Comparison of ENCODE assay signal across 1 cellular context in the genomic region with DNA sequence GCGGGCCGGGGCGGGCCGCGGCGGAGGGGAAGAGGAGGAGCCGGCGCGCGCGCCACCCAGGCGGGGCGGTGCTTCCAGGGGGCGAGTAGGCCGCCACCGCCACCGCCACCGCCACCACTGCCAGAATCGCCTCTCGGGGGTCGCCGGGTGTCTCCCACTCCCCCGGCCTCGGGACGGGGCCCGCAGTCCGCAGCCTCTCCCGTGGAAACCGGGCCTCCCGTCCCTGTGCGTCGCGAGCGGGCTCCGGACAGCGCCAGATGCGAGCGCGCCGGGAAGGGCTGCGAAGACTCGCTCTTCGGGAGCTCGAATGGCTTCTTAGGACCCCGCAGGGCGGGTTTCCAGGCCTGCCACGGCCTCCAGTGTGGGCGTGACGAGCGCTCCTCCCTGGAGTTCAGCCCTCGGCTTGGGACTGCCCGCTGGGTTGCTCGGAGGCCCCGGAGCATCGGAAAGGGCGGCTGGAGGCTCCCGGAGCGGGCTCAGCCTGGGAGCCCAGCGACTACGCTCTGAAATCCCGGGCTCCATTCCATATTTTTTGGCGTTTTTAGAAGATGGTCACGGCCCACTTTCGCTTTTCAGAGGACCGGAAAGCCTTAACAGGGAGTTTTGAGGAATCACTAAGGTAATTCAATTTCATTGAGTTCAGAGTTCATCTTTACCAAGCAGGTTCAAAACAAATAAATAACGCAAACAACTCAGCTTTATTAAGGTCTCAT.
TF ChIP-seq lines count a peak whose summit lies in the region.

No MANE protein-coding gene starts in this region.

TF ChIP-seq in K562, 482 proteins besides CTCF, POLR2A, EP300 and RAD21 (continues in another document):
- TF ChIP-seq JUN (IDR thresholded peaks at IDR 0.05; ENCODE audit: borderline replicate concordance, low read depth, low read length) (no peak), JUN (CRISPR knock-in tag; IDR thresholded peaks at IDR 0.05; ENCODE audit: borderline replicate concordance) (0 out of 2 replicates have a peak, but pooled peaks have one; percentile 56), ZNF124 (CRISPR knock-in tag; IDR thresholded peaks at IDR 0.05) (no peak), ZZZ3 (IDR thresholded peaks at IDR 0.05) (no peak), PTRF (tag; IDR thresholded peaks at IDR 0.05) (no peak), ZNF780A (CRISPR knock-in tag; IDR thresholded peaks at IDR 0.05) (no peak), PURB (CRISPR knock-in tag; IDR thresholded peaks at IDR 0.05; ENCODE audit: low read depth) (no peak), GATA2 (CRISPR knock-in tag; IDR thresholded peaks at IDR 0.05) (no peak), RFX5 (IDR thresholded peaks at IDR 0.05; ENCODE audit: low read depth, low read length) (no peak), DIDO1 (tag; IDR thresholded peaks at IDR 0.05; ENCODE audit: low read depth) (no peak), THRAP3 (IDR thresholded peaks at IDR 0.05; ENCODE audit: borderline replicate concordance) (no peak), SIN3B (IDR thresholded peaks at IDR 0.05; ENCODE audit: low read depth) (no peak), MYNN (IDR thresholded peaks at IDR 0.05) (no peak), MYNN (CRISPR knock-in tag; IDR thresholded peaks at IDR 0.05) (no peak), EHMT2 (IDR thresholded peaks at IDR 0.05) (no peak), RBFOX2 (IDR thresholded peaks at IDR 0.05; ENCODE audit: low read depth, low read length) (peak; percentile 95), CHD2 (IDR thresholded peaks at IDR 0.05; ENCODE audit: low read depth, low read length) (no peak), POLR2B (IDR thresholded peaks at IDR 0.05; ENCODE audit: low read depth, partially characterized antibody) (peak; percentile 78), ZNF584 (CRISPR knock-in tag; IDR thresholded peaks at IDR 0.05; ENCODE audit: low read depth) (no peak), HMGN3 (IDR thresholded peaks at IDR 0.05; ENCODE audit: borderline replicate concordance, extremely low read depth, insufficient read length, low read depth, low read length) (peak; percentile 33), SREBF1 (IDR thresholded peaks at IDR 0.05; ENCODE audit: borderline replicate concordance, low read depth, low read length) (no peak), HIVEP1 (CRISPR knock-in tag; IDR thresholded peaks at IDR 0.05) (no peak), SAP30 (IDR thresholded peaks at IDR 0.05; ENCODE audit: borderline replicate concordance, insufficient read depth, low read depth, low read length, poor library complexity, severe bottlenecking) (no peak), EP400 (IDR thresholded peaks at IDR 0.05) (peak; percentile 64), RAD51 (IDR thresholded peaks at IDR 0.05; ENCODE audit: borderline replicate concordance, low read depth) (no peak), PTBP1 (IDR thresholded peaks at IDR 0.05; ENCODE audit: low read depth, low read length) (no peak), PHTF2 (CRISPR knock-in tag; IDR thresholded peaks at IDR 0.05) (no peak), ZNF583 (CRISPR knock-in tag; IDR thresholded peaks at IDR 0.05) (no peak), NR2C2 (CRISPR knock-in tag; IDR thresholded peaks at IDR 0.05) (peak; percentile 40; the same call in 1 of the 2 replicates), NR2C2 (tag; IDR thresholded peaks at IDR 0.05) (peak; percentile 91), CHD1 (IDR thresholded peaks at IDR 0.05; ENCODE audit: low read length) (no peak), ZNF212 (CRISPR knock-in tag; IDR thresholded peaks at IDR 0.05) (no peak), ZNF140 (CRISPR knock-in tag; IDR thresholded peaks at IDR 0.05) (no peak), NFE2L1 (tag; IDR thresholded peaks at IDR 0.05; ENCODE audit: borderline replicate concordance, low read depth) (no peak), ZNF445 (CRISPR knock-in tag; IDR thresholded peaks at IDR 0.05; ENCODE audit: low read depth) (no peak), MAFF (IDR thresholded peaks at IDR 0.05; ENCODE audit: low read length) (no peak), RBBP5 (IDR thresholded peaks at IDR 0.05; ENCODE audit: borderline replicate concordance, insufficient read depth, low read length, poor library complexity, severe bottlenecking) (peak; percentile 69), BRCA1 (IDR thresholded peaks at IDR 0.05) (no peak), BRCA1 (CRISPR knock-in tag; IDR thresholded peaks at IDR 0.05) (no peak), PCBP1 (IDR thresholded peaks at IDR 0.05; ENCODE audit: low read depth, low read length, poor library complexity, severe bottlenecking) (no peak), ZFP1 (CRISPR knock-in tag; IDR thresholded peaks at IDR 0.05) (no peak), ZBTB17 (CRISPR knock-in tag; IDR thresholded peaks at IDR 0.05) (no peak), NR2C1 (IDR thresholded peaks at IDR 0.05) (no peak; the same call in 1 of the 2 replicates), NR2C1 (tag; IDR thresholded peaks at IDR 0.05) (peak; percentile 74; the same call in 1 of the 2 replicates), ZNF785 (CRISPR knock-in tag; IDR thresholded peaks at IDR 0.05) (no peak)
- TF ChIP-seq, protein P1, sequence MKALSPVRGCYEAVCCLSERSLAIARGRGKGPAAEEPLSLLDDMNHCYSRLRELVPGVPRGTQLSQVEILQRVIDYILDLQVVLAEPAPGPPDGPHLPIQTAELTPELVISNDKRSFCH (CRISPR knock-in tag; IDR thresholded peaks at IDR 0.05) = no peak
- TF ChIP-seq, protein P1 (tag; IDR thresholded peaks at IDR 0.05) = 0 out of 2 replicates have a peak, but pooled peaks have one; percentile 36
- TF ChIP-seq, protein P2, sequence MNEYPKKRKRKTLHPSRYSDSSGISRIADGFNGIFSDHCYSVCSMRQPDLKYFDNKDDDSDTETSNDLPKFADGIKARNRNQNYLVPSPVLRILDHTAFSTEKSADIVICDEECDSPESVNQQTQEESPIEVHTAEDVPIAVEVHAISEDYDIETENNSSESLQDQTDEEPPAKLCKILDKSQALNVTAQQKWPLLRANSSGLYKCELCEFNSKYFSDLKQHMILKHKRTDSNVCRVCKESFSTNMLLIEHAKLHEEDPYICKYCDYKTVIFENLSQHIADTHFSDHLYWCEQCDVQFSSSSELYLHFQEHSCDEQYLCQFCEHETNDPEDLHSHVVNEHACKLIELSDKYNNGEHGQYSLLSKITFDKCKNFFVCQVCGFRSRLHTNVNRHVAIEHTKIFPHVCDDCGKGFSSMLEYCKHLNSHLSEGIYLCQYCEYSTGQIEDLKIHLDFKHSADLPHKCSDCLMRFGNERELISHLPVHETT (CRISPR knock-in tag; conservative IDR thresholded peaks at IDR 0.05 in 1 of 2, IDR thresholded peaks at IDR 0.05 in 1 of 2) = peak in 1 of 2 experiments; percentile 70; a peak in 2 of 4 replicates
- TF ChIP-seq, protein P3, sequence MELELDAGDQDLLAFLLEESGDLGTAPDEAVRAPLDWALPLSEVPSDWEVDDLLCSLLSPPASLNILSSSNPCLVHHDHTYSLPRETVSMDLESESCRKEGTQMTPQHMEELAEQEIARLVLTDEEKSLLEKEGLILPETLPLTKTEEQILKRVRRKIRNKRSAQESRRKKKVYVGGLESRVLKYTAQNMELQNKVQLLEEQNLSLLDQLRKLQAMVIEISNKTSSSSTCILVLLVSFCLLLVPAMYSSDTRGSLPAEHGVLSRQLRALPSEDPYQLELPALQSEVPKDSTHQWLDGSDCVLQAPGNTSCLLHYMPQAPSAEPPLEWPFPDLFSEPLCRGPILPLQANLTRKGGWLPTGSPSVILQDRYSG (tag; conservative IDR thresholded peaks at IDR 0.05; ENCODE audit: low read depth) = no peak
- TF ChIP-seq, protein P4, sequence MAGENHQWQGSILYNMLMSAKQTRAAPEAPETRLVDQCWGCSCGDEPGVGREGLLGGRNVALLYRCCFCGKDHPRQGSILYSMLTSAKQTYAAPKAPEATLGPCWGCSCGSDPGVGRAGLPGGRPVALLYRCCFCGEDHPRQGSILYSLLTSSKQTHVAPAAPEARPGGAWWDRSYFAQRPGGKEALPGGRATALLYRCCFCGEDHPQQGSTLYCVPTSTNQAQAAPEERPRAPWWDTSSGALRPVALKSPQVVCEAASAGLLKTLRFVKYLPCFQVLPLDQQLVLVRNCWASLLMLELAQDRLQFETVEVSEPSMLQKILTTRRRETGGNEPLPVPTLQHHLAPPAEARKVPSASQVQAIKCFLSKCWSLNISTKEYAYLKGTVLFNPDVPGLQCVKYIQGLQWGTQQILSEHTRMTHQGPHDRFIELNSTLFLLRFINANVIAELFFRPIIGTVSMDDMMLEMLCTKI (IDR thresholded peaks at IDR 0.05; ENCODE audit: partially characterized antibody) = no peak
- TF ChIP-seq, protein P5, sequence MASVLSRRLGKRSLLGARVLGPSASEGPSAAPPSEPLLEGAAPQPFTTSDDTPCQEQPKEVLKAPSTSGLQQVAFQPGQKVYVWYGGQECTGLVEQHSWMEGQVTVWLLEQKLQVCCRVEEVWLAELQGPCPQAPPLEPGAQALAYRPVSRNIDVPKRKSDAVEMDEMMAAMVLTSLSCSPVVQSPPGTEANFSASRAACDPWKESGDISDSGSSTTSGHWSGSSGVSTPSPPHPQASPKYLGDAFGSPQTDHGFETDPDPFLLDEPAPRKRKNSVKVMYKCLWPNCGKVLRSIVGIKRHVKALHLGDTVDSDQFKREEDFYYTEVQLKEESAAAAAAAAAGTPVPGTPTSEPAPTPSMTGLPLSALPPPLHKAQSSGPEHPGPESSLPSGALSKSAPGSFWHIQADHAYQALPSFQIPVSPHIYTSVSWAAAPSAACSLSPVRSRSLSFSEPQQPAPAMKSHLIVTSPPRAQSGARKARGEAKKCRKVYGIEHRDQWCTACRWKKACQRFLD (CRISPR knock-in tag; IDR thresholded peaks at IDR 0.05) = no peak
- TF ChIP-seq, protein P6, sequence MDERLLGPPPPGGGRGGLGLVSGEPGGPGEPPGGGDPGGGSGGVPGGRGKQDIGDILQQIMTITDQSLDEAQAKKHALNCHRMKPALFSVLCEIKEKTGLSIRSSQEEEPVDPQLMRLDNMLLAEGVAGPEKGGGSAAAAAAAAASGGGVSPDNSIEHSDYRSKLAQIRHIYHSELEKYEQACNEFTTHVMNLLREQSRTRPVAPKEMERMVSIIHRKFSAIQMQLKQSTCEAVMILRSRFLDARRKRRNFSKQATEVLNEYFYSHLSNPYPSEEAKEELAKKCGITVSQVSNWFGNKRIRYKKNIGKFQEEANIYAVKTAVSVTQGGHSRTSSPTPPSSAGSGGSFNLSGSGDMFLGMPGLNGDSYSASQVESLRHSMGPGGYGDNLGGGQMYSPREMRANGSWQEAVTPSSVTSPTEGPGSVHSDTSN (CRISPR knock-in tag; IDR thresholded peaks at IDR 0.05; ENCODE audit: low read depth) = no peak
- TF ChIP-seq, protein P6 (tag; conservative IDR thresholded peaks at IDR 0.05; ENCODE audit: low read depth) = no peak
- TF ChIP-seq, protein P7, sequence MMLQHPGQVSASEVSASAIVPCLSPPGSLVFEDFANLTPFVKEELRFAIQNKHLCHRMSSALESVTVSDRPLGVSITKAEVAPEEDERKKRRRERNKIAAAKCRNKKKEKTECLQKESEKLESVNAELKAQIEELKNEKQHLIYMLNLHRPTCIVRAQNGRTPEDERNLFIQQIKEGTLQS (IDR thresholded peaks at IDR 0.05) = no peak
- TF ChIP-seq, protein P7 (CRISPR knock-in tag; conservative IDR thresholded peaks at IDR 0.05) = no peak
- TF ChIP-seq, protein P8, sequence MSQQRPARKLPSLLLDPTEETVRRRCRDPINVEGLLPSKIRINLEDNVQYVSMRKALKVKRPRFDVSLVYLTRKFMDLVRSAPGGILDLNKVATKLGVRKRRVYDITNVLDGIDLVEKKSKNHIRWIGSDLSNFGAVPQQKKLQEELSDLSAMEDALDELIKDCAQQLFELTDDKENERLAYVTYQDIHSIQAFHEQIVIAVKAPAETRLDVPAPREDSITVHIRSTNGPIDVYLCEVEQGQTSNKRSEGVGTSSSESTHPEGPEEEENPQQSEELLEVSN (IDR thresholded peaks at IDR 0.05; ENCODE audit: borderline replicate concordance in 1 of 2, extremely low read depth in 1 of 2, insufficient read depth in 1 of 2, insufficient read length in 1 of 2, low read depth in 1 of 2, low read length in 1 of 2, poor library complexity in 1 of 2, severe bottlenecking in 1 of 2) = peak; percentile 32 to 67
- TF ChIP-seq, protein P9, sequence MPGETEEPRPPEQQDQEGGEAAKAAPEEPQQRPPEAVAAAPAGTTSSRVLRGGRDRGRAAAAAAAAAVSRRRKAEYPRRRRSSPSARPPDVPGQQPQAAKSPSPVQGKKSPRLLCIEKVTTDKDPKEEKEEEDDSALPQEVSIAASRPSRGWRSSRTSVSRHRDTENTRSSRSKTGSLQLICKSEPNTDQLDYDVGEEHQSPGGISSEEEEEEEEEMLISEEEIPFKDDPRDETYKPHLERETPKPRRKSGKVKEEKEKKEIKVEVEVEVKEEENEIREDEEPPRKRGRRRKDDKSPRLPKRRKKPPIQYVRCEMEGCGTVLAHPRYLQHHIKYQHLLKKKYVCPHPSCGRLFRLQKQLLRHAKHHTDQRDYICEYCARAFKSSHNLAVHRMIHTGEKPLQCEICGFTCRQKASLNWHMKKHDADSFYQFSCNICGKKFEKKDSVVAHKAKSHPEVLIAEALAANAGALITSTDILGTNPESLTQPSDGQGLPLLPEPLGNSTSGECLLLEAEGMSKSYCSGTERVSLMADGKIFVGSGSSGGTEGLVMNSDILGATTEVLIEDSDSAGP (CRISPR knock-in tag; IDR thresholded peaks at IDR 0.05) = no peak
- TF ChIP-seq, protein P10, sequence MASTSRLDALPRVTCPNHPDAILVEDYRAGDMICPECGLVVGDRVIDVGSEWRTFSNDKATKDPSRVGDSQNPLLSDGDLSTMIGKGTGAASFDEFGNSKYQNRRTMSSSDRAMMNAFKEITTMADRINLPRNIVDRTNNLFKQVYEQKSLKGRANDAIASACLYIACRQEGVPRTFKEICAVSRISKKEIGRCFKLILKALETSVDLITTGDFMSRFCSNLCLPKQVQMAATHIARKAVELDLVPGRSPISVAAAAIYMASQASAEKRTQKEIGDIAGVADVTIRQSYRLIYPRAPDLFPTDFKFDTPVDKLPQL (IDR thresholded peaks at IDR 0.05; ENCODE audit: extremely low read depth, insufficient read length) = no peak
